Comparison of ENCODE assay signal across 1 cellular context in the genomic region with DNA sequence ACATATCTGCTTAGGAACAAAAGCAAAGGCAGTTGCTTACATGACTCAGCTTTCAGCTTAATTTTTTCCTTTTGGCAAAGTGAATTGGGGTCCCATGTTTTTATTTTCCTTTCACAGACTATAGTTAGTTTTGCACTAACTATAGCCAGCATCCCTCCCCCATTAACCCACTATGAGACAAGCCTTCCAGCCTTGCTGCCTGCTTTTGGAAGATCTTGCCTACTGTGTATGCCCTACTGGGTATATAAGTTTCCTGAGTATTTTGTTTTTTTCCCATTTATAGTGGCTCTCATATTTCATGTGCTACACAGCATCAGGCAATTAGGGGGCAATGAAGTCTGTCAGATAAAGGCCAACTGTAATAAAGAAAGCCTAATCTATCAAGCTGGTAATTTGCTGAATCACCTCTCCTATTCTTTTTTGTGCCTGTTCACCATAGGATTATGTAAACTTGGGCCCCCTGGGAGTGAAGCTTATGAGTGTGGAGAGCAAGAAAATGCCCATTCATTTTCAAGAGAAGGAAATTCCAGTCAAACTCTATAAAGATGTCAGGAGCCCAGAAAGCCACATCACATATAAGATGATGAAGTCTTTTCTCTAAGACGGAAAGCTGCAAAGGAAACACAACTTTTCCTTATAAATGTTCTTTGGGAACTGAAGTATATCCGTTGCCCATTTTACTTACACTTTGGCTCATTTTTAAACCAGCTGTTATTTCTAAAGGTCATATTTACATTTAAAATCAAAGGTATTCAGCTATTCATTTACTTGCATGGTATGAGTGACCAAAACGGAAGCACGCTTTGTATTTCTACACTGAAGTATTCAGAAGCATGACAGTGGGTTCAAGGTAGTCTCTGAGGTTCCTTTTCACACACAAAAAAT.
TF ChIP-seq lines count a peak whose summit lies in the region.

No MANE protein-coding gene starts in this region.

TF ChIP-seq in HepG2, 621 proteins besides CTCF, POLR2A, EP300 and RAD21 (continued from another document):
- TF ChIP-seq, protein P1, sequence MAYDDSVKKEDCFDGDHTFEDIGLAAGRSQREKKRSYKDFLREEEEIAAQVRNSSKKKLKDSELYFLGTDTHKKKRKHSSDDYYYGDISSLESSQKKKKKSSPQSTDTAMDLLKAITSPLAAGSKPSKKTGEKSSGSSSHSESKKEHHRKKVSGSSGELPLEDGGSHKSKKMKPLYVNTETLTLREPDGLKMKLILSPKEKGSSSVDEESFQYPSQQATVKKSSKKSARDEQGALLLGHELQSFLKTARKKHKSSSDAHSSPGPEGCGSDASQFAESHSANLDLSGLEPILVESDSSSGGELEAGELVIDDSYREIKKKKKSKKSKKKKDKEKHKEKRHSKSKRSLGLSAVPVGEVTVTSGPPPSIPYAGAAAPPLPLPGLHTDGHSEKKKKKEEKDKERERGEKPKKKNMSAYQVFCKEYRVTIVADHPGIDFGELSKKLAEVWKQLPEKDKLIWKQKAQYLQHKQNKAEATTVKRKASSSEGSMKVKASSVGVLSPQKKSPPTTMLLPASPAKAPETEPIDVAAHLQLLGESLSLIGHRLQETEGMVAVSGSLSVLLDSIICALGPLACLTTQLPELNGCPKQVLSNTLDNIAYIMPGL (CRISPR knock-in tag; IDR thresholded peaks at IDR 0.05; ENCODE audit: borderline replicate concordance in 1 of 2, low read depth in 1 of 2) = no peak
- TF ChIP-seq THYN1 (CRISPR knock-in tag; IDR thresholded peaks at IDR 0.05; ENCODE audit: borderline replicate concordance, low read depth) = no peak
- TF ChIP-seq ZNF354B (CRISPR knock-in tag; IDR thresholded peaks at IDR 0.05) = no peak
- no peak for TF ChIP-seq POLR2AphosphoS5 (IDR thresholded peaks at IDR 0.05; ENCODE audit: low read depth, low read length)
- TF ChIP-seq, protein P2, sequence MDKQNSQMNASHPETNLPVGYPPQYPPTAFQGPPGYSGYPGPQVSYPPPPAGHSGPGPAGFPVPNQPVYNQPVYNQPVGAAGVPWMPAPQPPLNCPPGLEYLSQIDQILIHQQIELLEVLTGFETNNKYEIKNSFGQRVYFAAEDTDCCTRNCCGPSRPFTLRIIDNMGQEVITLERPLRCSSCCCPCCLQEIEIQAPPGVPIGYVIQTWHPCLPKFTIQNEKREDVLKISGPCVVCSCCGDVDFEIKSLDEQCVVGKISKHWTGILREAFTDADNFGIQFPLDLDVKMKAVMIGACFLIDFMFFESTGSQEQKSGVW (CRISPR knock-in tag; IDR thresholded peaks at IDR 0.05; ENCODE audit: borderline replicate concordance) = no peak
- TF ChIP-seq SP140L (CRISPR knock-in tag; IDR thresholded peaks at IDR 0.05; ENCODE audit: borderline replicate concordance) = no peak
- TF ChIP-seq ZNF143 (CRISPR knock-in tag; IDR thresholded peaks at IDR 0.05) = no peak
- no peak for TF ChIP-seq MED8 (CRISPR knock-in tag; IDR thresholded peaks at IDR 0.05; ENCODE audit: insufficient replicate concordance)
- TF ChIP-seq ZNF326 (CRISPR knock-in tag; IDR thresholded peaks at IDR 0.05; ENCODE audit: borderline replicate concordance) = no peak
- TF ChIP-seq NR2F1 (CRISPR knock-in tag; IDR thresholded peaks at IDR 0.05) = peak in 1 of 2 experiments; percentile 42; a peak in 1 of 4 replicates
- TF ChIP-seq MIER2 (CRISPR knock-in tag; IDR thresholded peaks at IDR 0.05) = no peak
- TF ChIP-seq ZFY (CRISPR knock-in tag; IDR thresholded peaks at IDR 0.05) = no peak
- TF ChIP-seq HNF4A (CRISPR knock-in tag; IDR thresholded peaks at IDR 0.05) = no peak
- TF ChIP-seq ZNF432 (CRISPR knock-in tag; IDR thresholded peaks at IDR 0.05; ENCODE audit: borderline replicate concordance) = no peak
- no peak for TF ChIP-seq RXRA (CRISPR knock-in tag; IDR thresholded peaks at IDR 0.05)
- TF ChIP-seq, protein P3, sequence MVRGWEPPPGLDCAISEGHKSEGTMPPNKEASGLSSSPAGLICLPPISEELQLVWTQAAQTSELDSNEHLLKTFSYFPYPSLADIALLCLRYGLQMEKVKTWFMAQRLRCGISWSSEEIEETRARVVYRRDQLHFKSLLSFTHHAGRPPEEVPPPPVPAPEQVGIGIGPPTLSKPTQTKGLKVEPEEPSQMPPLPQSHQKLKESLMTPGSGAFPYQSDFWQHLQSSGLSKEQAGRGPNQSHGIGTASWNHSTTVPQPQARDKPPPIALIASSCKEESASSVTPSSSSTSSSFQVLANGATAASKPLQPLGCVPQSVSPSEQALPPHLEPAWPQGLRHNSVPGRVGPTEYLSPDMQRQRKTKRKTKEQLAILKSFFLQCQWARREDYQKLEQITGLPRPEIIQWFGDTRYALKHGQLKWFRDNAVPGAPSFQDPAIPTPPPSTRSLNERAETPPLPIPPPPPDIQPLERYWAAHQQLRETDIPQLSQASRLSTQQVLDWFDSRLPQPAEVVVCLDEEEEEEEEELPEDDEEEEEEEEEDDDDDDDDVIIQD (CRISPR knock-in tag; IDR thresholded peaks at IDR 0.05; ENCODE audit: low read depth) = 0 out of 2 replicates have a peak, but pooled peaks have one; percentile 34
- no peak for TF ChIP-seq ZNF781 (CRISPR knock-in tag; IDR thresholded peaks at IDR 0.05; ENCODE audit: borderline replicate concordance, not compliant biosample characterization)
- peak; percentile 78 for TF ChIP-seq FOXA3 (CRISPR knock-in tag; IDR thresholded peaks at IDR 0.05)
- TF ChIP-seq ZNF879 (CRISPR knock-in tag; IDR thresholded peaks at IDR 0.05) = no peak
- TF ChIP-seq, protein P4, sequence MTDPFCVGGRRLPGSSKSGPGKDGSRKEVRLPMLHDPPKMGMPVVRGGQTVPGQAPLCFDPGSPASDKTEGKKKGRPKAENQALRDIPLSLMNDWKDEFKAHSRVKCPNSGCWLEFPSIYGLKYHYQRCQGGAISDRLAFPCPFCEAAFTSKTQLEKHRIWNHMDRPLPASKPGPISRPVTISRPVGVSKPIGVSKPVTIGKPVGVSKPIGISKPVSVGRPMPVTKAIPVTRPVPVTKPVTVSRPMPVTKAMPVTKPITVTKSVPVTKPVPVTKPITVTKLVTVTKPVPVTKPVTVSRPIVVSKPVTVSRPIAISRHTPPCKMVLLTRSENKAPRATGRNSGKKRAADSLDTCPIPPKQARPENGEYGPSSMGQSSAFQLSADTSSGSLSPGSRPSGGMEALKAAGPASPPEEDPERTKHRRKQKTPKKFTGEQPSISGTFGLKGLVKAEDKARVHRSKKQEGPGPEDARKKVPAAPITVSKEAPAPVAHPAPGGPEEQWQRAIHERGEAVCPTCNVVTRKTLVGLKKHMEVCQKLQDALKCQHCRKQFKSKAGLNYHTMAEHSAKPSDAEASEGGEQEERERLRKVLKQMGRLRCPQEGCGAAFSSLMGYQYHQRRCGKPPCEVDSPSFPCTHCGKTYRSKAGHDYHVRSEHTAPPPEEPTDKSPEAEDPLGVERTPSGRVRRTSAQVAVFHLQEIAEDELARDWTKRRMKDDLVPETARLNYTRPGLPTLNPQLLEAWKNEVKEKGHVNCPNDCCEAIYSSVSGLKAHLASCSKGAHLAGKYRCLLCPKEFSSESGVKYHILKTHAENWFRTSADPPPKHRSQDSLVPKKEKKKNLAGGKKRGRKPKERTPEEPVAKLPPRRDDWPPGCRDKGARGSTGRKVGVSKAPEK (CRISPR knock-in tag; IDR thresholded peaks at IDR 0.05; ENCODE audit: borderline replicate concordance) = no peak
- TF ChIP-seq GABPA (IDR thresholded peaks at IDR 0.05; ENCODE audit: low read depth, low read length) = no peak
- peak; percentile 39; the same call in 1 of the 2 replicates for TF ChIP-seq GABPA (CRISPR knock-in tag; IDR thresholded peaks at IDR 0.05; ENCODE audit: low read depth)
- TF ChIP-seq SP2 (CRISPR knock-in tag; IDR thresholded peaks at IDR 0.05) = no peak
- TF ChIP-seq SMAD9 (CRISPR knock-in tag; IDR thresholded peaks at IDR 0.05) = no peak
- peak; percentile 60 for TF ChIP-seq NR2F2 (IDR thresholded peaks at IDR 0.05; ENCODE audit: borderline replicate concordance, low read depth)
- TF ChIP-seq, protein P5, sequence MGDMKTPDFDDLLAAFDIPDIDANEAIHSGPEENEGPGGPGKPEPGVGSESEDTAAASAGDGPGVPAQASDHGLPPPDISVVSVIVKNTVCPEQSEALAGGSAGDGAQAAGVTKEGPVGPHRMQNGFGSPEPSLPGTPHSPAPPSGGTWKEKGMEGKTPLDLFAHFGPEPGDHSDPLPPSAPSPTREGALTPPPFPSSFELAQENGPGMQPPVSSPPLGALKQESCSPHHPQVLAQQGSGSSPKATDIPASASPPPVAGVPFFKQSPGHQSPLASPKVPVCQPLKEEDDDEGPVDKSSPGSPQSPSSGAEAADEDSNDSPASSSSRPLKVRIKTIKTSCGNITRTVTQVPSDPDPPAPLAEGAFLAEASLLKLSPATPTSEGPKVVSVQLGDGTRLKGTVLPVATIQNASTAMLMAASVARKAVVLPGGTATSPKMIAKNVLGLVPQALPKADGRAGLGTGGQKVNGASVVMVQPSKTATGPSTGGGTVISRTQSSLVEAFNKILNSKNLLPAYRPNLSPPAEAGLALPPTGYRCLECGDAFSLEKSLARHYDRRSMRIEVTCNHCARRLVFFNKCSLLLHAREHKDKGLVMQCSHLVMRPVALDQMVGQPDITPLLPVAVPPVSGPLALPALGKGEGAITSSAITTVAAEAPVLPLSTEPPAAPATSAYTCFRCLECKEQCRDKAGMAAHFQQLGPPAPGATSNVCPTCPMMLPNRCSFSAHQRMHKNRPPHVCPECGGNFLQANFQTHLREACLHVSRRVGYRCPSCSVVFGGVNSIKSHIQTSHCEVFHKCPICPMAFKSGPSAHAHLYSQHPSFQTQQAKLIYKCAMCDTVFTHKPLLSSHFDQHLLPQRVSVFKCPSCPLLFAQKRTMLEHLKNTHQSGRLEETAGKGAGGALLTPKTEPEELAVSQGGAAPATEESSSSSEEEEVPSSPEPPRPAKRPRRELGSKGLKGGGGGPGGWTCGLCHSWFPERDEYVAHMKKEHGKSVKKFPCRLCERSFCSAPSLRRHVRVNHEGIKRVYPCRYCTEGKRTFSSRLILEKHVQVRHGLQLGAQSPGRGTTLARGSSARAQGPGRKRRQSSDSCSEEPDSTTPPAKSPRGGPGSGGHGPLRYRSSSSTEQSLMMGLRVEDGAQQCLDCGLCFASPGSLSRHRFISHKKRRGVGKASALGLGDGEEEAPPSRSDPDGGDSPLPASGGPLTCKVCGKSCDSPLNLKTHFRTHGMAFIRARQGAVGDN (CRISPR knock-in tag; IDR thresholded peaks at IDR 0.05) = no peak
- no peak for TF ChIP-seq NFYC (CRISPR knock-in tag; IDR thresholded peaks at IDR 0.05)
- TF ChIP-seq HMGA1 (CRISPR knock-in tag; conservative IDR thresholded peaks at IDR 0.05) = no peak
- TF ChIP-seq ZBTB3 (CRISPR knock-in tag; IDR thresholded peaks at IDR 0.05; ENCODE audit: borderline replicate concordance, low read depth) = no peak
- no peak for TF ChIP-seq SALL1 (CRISPR knock-in tag; IDR thresholded peaks at IDR 0.05)
- no peak for TF ChIP-seq MIXL1 (CRISPR knock-in tag; IDR thresholded peaks at IDR 0.05)
- TF ChIP-seq, protein P6, sequence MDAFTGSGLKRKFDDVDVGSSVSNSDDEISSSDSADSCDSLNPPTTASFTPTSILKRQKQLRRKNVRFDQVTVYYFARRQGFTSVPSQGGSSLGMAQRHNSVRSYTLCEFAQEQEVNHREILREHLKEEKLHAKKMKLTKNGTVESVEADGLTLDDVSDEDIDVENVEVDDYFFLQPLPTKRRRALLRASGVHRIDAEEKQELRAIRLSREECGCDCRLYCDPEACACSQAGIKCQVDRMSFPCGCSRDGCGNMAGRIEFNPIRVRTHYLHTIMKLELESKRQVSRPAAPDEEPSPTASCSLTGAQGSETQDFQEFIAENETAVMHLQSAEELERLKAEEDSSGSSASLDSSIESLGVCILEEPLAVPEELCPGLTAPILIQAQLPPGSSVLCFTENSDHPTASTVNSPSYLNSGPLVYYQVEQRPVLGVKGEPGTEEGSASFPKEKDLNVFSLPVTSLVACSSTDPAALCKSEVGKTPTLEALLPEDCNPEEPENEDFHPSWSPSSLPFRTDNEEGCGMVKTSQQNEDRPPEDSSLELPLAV (CRISPR knock-in tag; conservative IDR thresholded peaks at IDR 0.05; ENCODE audit: low read depth) = no peak
- TF ChIP-seq, protein P7, sequence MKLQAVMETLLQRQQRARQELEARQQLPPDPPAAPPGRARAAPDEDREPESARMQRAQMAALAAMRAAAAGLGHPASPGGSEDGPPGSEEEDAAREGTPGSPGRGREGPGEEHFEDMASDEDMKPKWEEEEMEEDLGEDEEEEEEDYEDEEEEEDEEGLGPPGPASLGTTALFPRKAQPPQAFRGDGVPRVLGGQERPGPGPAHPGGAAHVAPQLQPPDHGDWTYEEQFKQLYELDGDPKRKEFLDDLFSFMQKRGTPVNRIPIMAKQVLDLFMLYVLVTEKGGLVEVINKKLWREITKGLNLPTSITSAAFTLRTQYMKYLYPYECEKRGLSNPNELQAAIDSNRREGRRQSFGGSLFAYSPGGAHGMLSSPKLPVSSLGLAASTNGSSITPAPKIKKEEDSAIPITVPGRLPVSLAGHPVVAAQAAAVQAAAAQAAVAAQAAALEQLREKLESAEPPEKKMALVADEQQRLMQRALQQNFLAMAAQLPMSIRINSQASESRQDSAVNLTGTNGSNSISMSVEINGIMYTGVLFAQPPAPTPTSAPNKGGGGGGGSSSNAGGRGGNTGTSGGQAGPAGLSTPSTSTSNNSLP (IDR thresholded peaks at IDR 0.05; ENCODE audit: low read depth, low read length) = no peak; the same call in 1 of the 2 replicates
- TF ChIP-seq ZNF292 (CRISPR knock-in tag; IDR thresholded peaks at IDR 0.05; ENCODE audit: borderline replicate concordance, low read depth) = no peak
- no peak for TF ChIP-seq ZFP90 (CRISPR knock-in tag; IDR thresholded peaks at IDR 0.05; ENCODE audit: borderline replicate concordance)
- 0 out of 2 replicates have a peak, but pooled peaks have one; percentile 7 for TF ChIP-seq STAG1 (CRISPR knock-in tag; IDR thresholded peaks at IDR 0.05)
TF ChIP-seq in HepG2: peak in this region for 52.
